In genomic region chr14:22666203-22666893, GRCh38 we compare ENCODE assay signal across 20 cellular contexts. TPM values are rescaled to one million over a fixed set of nuclear protein-coding genes. Genes with fewer than 3 reads are reported as not detected.
DNase-seq lines count a peak whose midpoint lies in the region; ATAC-seq and TF ChIP-seq lines count a peak whose summit lies in the region.
"Had no signal": no experiment of that assay in that cellular context is flagged by ENCODE, and none has a peak within 500 bp of the region (broad histone marks: within the 10 kb centered on the region; RNA-seq: fewer than 3 reads in every experiment).

No MANE protein-coding gene starts in this region.

- no peaks in the 10 kb centered on the region for H3F3A ChIP-seq in smooth muscle cell (ENCODE audit: low read depth)

- no peak overlapping the region for H3K27ac ChIP-seq in Karpas-422 (ENCODE audit: low read length)
- H3K27ac ChIP-seq in upper lobe of right lung = no peak overlapping the region
- H3K27ac ChIP-seq in smooth muscle cell (ENCODE audit: low read depth) = no peak overlapping the region
- H3K27ac ChIP-seq: GM23248 had no signal

- 93% methylated on average over 5 of the region's 5 CpGs for WGBS in smooth muscle cell (ENCODE audit: low lambda C conversion rate)

- DNase-seq in Karpas-422 = peak; percentile 25
- peak; percentile 61 for DNase-seq in adipocyte (ENCODE audit: low read depth)
- peak; percentile 4 for DNase-seq in medulla oblongata (ENCODE audit: extremely low spot score)
- DNase-seq in upper lobe of right lung = no peak
- no peak for DNase-seq in smooth muscle cell (lab: John Stamatoyannopoulos, UW; ENCODE audit: unreplicated experiment)
- no peak for DNase-seq in NCI-H1048 (lab: John Stamatoyannopoulos, UW)
- DNase-seq: C1 segment of cervical spinal cord; Calu3; CD4-positive, alpha-beta memory T cell; COR-L47; DMS153; DND-41; GM23248; H7; HCEC 1CT had no signal

- no peaks in the 10 kb centered on the region for H3K9me2 ChIP-seq in Karpas-422 (replicated peaks; ENCODE audit: insufficient read depth, low read length)

- intact Hi-C loops in upper lobe of right lung (cut with DNase I) = no loop called here

- H3K9me3 ChIP-seq in Karpas-422 (ENCODE audit: low read length) (no peaks in the 10 kb centered on the region), adipocyte (ENCODE audit: control insufficient read depth, low read length) (no peaks in the 10 kb centered on the region), upper lobe of right lung (no peaks in the 10 kb centered on the region), smooth muscle cell (replicated peaks; ENCODE audit: low read depth) (no peaks in the 10 kb centered on the region)

- H3K27me3 ChIP-seq in Karpas-422 (ENCODE audit: low read length) (no peaks in the 10 kb centered on the region), adipocyte (replicated peaks; ENCODE audit: control insufficient read depth, insufficient read depth, low read length) (no peaks in the 10 kb centered on the region), upper lobe of right lung (no peaks in the 10 kb centered on the region), smooth muscle cell (ENCODE audit: low read depth) (no peaks in the 10 kb centered on the region)

- H2AFZ ChIP-seq in Karpas-422 (ENCODE audit: low read length) (no peak overlapping the region), smooth muscle cell (ENCODE audit: low read depth) (no peak overlapping the region)
- H2AFZ ChIP-seq: GM23248 had no signal

- H4K20me1 ChIP-seq in Karpas-422 (ENCODE audit: insufficient read depth, low read depth, low read length) (no peaks in the 10 kb centered on the region), smooth muscle cell (ENCODE audit: low read depth) (no peaks in the 10 kb centered on the region)

- H3K4me3 ChIP-seq in Karpas-422 (ENCODE audit: low read length) (no peak overlapping the region), adipocyte (ENCODE audit: low read length) (peak overlapping the region; percentile 62), upper lobe of right lung (no peak overlapping the region), smooth muscle cell (no peak overlapping the region)
- H3K4me3 ChIP-seq: GM23248 had no signal

- TF ChIP-seq CTCF in upper lobe of right lung (IDR thresholded peaks at IDR 0.05) (no peak), smooth muscle cell (IDR thresholded peaks at IDR 0.05; ENCODE audit: borderline replicate concordance, insufficient read depth, poor library complexity, severe bottlenecking) (no peak)

- no peaks in the 10 kb centered on the region for H3K79me2 ChIP-seq in Karpas-422 (ENCODE audit: low read length)
- H3K79me2 ChIP-seq in smooth muscle cell (ENCODE audit: low read depth) = no peaks in the 10 kb centered on the region

- ATAC-seq in upper lobe of right lung = peak; percentile 22
- no peak for ATAC-seq in GM18868 (IDR thresholded peaks at IDR 0.05; ENCODE audit: unreplicated experiment)

- H3K4me1 ChIP-seq in Karpas-422 (ENCODE audit: low read length) (no peaks in the 10 kb centered on the region), adipocyte (ENCODE audit: control insufficient read depth, insufficient read depth, low read length) (peaks cover 60% of the 10 kb centered on the region), upper lobe of right lung (no peaks in the 10 kb centered on the region), smooth muscle cell (ENCODE audit: low read depth) (no peaks in the 10 kb centered on the region)

- H3K36me3 ChIP-seq in Karpas-422 (ENCODE audit: insufficient read depth, low read length) = no peaks in the 10 kb centered on the region
- H3K36me3 ChIP-seq in adipocyte (ENCODE audit: control insufficient read depth, insufficient read depth, low read length, severe bottlenecking) = no peaks in the 10 kb centered on the region
- no peaks in the 10 kb centered on the region for H3K36me3 ChIP-seq in upper lobe of right lung
- no peaks in the 10 kb centered on the region for H3K36me3 ChIP-seq in smooth muscle cell (ENCODE audit: low read depth)

- H3K9ac ChIP-seq in Karpas-422 (ENCODE audit: low read length) (no peak overlapping the region), adipocyte (ENCODE audit: low read length) (peak overlapping the region; percentile 72), smooth muscle cell (ENCODE audit: low read depth) (no peak overlapping the region)
- H3K9ac ChIP-seq: GM23248 had no signal

- H3K4me2 ChIP-seq in Karpas-422 (ENCODE audit: low read depth, low read length, poor library complexity, severe bottlenecking) = no peak overlapping the region
- no peak overlapping the region for H3K4me2 ChIP-seq in smooth muscle cell

RNA-seq across cellular contexts. Expression of gene OR6J1, which starts 22.2 kb away (rescaled TPM):
- not detected in 2 replicates for total RNA-seq in Karpas-422 (2014; rRNA removed; shearing (Covaris generic); ENCODE audit: low replicate concordance)
- total RNA-seq in upper lobe of right lung (not detected), smooth muscle cell (0.13 TPM in 1 of 2 replicates, not detected in the other)
- polyA plus RNA-seq in smooth muscle cell = not detected in 2 replicates
- total RNA-seq: A172; A673; Calu3; CD4-positive, alpha-beta memory T cell; GM23248; H1; H7 had no signal
- polyA plus RNA-seq: BJ; CD4-positive, alpha-beta memory T cell; GM23248; H1 had no signal

Comparison
In these comparisons a context has a peak if more than half of its experiments do, and no peak if none do; other contexts are left out.
1. DNase-seq: peak in Karpas-422 (single experiment), adipocyte (single experiment) and medulla oblongata (single experiment); none in upper lobe of right lung (single experiment), smooth muscle cell (single experiment) and NCI-H1048 (single experiment).